ENCODE assay signal across 22 cellular contexts in genomic region chr19:15429825-15430467, GRCh38. TPM values are rescaled to one million over a fixed set of nuclear protein-coding genes. Genes with fewer than 3 reads are reported as not detected.
DNase-seq lines count a peak whose midpoint lies in the region; ATAC-seq, FAIRE-seq and TF ChIP-seq lines count a peak whose summit lies in the region.
"Had no signal": no experiment of that assay in that cellular context is flagged by ENCODE, and none has a peak within 500 bp of the region (broad histone marks: within the 10 kb centered on the region; RNA-seq: fewer than 3 reads in every experiment).

No MANE protein-coding gene starts in this region.

- H3K27ac ChIP-seq in CD8-positive, alpha-beta memory T cell (ENCODE audit: low read depth, low read length), result no peak overlapping the region
- no peak overlapping the region for H3K27ac ChIP-seq in naive thymus-derived CD4-positive, alpha-beta T cell (ENCODE audit: low read depth, low read length)
- H3K27ac ChIP-seq: gastroesophageal sphincter, parathyroid adenoma, Peyer's patch had no signal

- H3K4me3 ChIP-seq in AG10803 (ENCODE audit: low read length), result peak overlapping the region; percentile 8; the same call in 1 of the 2 replicates
- H3K4me3 ChIP-seq in CD8-positive, alpha-beta memory T cell (ENCODE audit: low read length), result no peak overlapping the region
- H3K4me3 ChIP-seq in naive thymus-derived CD4-positive, alpha-beta T cell (ENCODE audit: low read length), result no peak overlapping the region
- H3K4me3 ChIP-seq: HAP-1, Peyer's patch had no signal

- H3K9me3 Mint-ChIP-seq in CD8-positive, alpha-beta memory T cell, result no peaks in the 10 kb centered on the region
- no peaks in the 10 kb centered on the region for H3K9me3 Mint-ChIP-seq in activated T-helper 2 cell treated with anti-CD3 and anti-CD28 coated beads, Interferon-gamma antibody, Interleukin-2, Interleukin-4, amounts not matched to agents 10 μg/mL and 5 μg/mL and 100 μg/mL, durations not matched to agents 14 hours and 24 hours and 36 hours
- no peaks in the 10 kb centered on the region for H3K9me3 Mint-ChIP-seq in naive thymus-derived CD4-positive, alpha-beta T cell

- peak overlapping the region in 1 of 8 donors; percentile 32 for H3K27ac Mint-ChIP-seq in CD8-positive, alpha-beta memory T cell
- H3K27ac Mint-ChIP-seq in activated T-helper 2 cell treated with anti-CD3 and anti-CD28 coated beads, Interferon-gamma antibody, Interleukin-2, Interleukin-4, amounts not matched to agents 10 μg/mL and 5 μg/mL and 100 μg/mL, durations not matched to agents 14 hours and 24 hours and 36 hours, result no peak overlapping the region
- H3K27ac Mint-ChIP-seq in naive thymus-derived CD4-positive, alpha-beta T cell, result peak overlapping the region in 3 of 9 donors; percentile 13 to 28 (median 25)

- peak overlapping the region in 5 of 7 donors; percentile 49 to 99 (median 93) for H3K4me3 Mint-ChIP-seq in CD8-positive, alpha-beta memory T cell
- H3K4me3 Mint-ChIP-seq in activated T-helper 2 cell treated with anti-CD3 and anti-CD28 coated beads, Interferon-gamma antibody, Interleukin-2, Interleukin-4, amounts not matched to agents 10 μg/mL and 5 μg/mL and 100 μg/mL, durations not matched to agents 14 hours and 24 hours and 36 hours (ENCODE audit: low read depth), result peak overlapping the region; percentile 97
- peak overlapping the region in 9 of 10 donors; percentile 46 to 97 (median 80) for H3K4me3 Mint-ChIP-seq in naive thymus-derived CD4-positive, alpha-beta T cell

- H3K36me3 ChIP-seq in CD8-positive, alpha-beta memory T cell (ENCODE audit: insufficient read depth, low read length), result peaks cover 12% of the 10 kb centered on the region
- peaks cover 0 to 49% (median 0%) of the 10 kb centered on the region in 3 experiments for H3K36me3 ChIP-seq in naive thymus-derived CD4-positive, alpha-beta T cell (ENCODE audit: control insufficient read depth in 2 of 3, insufficient read depth in 3 of 3, low read length in 3 of 3)

- H3K27me3 Mint-ChIP-seq in CD8-positive, alpha-beta memory T cell, result no peaks in the 10 kb centered on the region
- no peaks in the 10 kb centered on the region for H3K27me3 Mint-ChIP-seq in activated T-helper 2 cell treated with anti-CD3 and anti-CD28 coated beads, Interferon-gamma antibody, Interleukin-2, Interleukin-4, amounts not matched to agents 10 μg/mL and 5 μg/mL and 100 μg/mL, durations not matched to agents 14 hours and 24 hours and 36 hours (ENCODE audit: low read depth)
- H3K27me3 Mint-ChIP-seq in naive thymus-derived CD4-positive, alpha-beta T cell, result peaks cover 0 to 2% (median 0%) of the 10 kb centered on the region in 5 donors

- H3K9me3 ChIP-seq in CD8-positive, alpha-beta memory T cell (ENCODE audit: low read length), result no peaks in the 10 kb centered on the region
- no peaks in the 10 kb centered on the region for H3K9me3 ChIP-seq in naive thymus-derived CD4-positive, alpha-beta T cell (ENCODE audit: control insufficient read depth in 2 of 3, low read length in 3 of 3)
- H3K9me3 ChIP-seq: BE2C, gastroesophageal sphincter, HAP-1, Peyer's patch had no signal

- no peak for DNase-seq in AG10803 (ENCODE audit: low read depth)
- no peak for DNase-seq in CD8-positive, alpha-beta memory T cell
- no peak for DNase-seq in activated T-helper 2 cell treated with anti-CD3 and anti-CD28 coated beads, Interferon-gamma antibody, Interleukin-2, Interleukin-4, amounts not matched to agents 10 μg/mL and 5 μg/mL and 100 μg/mL, durations not matched to agents 14 hours and 24 hours and 36 hours (ENCODE audit: low spot score)
- DNase-seq in naive thymus-derived CD4-positive, alpha-beta T cell, result no peak
- DNase-seq in RCC 7860 (ENCODE audit: low spot score), result no peak
- DNase-seq in A172 (ENCODE audit: low spot score), result no peak
- DNase-seq in T1000 (lab: John Stamatoyannopoulos, UW), result no peak
- DNase-seq: activated CD4-positive, alpha-beta T cell treated with anti-CD3 and anti-CD28 coated beads, Interleukin-2, amount 50 U/mL, for 1 hour; activated gamma-delta T cell; BE2C; central memory CD4-positive, alpha-beta T cell; immature natural killer cell; NCI-H146; NCI-H446 treated with DMSO at 0.1 percent for 48 hours; Peyer's patch had no signal

- ATAC-seq in naive thymus-derived CD4-positive, alpha-beta T cell, result no peak
- ATAC-seq in HG03025 (IDR thresholded peaks at IDR 0.05; ENCODE audit: low FRiP score, unreplicated experiment), result no peak
- ATAC-seq: gastroesophageal sphincter had no signal

- no peak for FAIRE-seq in RCC 7860 (lab: Jason Lieb, UNC)
- FAIRE-seq: endothelial cell of umbilical vein had no signal

- CTCF ChIA-PET in CD8-positive, alpha-beta memory T cell (lab: Charles Lee), result interaction anchor here (0.9 to 3.8 kb wide), 4 partner anchors 11 to 127 kb away, joined by 3 to 24 read pairs (median 10); partner anchors contain the start of gene AKAP8L
- CTCF ChIA-PET in naive thymus-derived CD4-positive, alpha-beta T cell (lab: Charles Lee), result interaction anchor here (1.0 to 1.1 kb wide), 2 partner anchors 11 to 51 kb away, joined by 3 to 4 read pairs; partner anchors contain the start of genes AKAP8 and AKAP8L

- TF ChIP-seq CTCF in AG10803 (conservative IDR thresholded peaks at IDR 0.05; ENCODE audit: low read length), result no peak

- intact Hi-C loops in activated T-helper 2 cell treated with anti-CD3 and anti-CD28 coated beads, Interferon-gamma antibody, Interleukin-2, Interleukin-4, amounts not matched to agents 10 μg/mL and 5 μg/mL and 100 μg/mL, durations not matched to agents 14 hours and 24 hours and 36 hours (cut with micrococcal nuclease), result no loop called here
- intact Hi-C loops in naive thymus-derived CD4-positive, alpha-beta T cell (cut with micrococcal nuclease), result no loop called here

- H3K4me1 Mint-ChIP-seq in CD8-positive, alpha-beta memory T cell, result peaks cover 33 to 35% (median 35%) of the 10 kb centered on the region in 3 donors
- peaks cover 21% of the 10 kb centered on the region for H3K4me1 Mint-ChIP-seq in activated T-helper 2 cell treated with anti-CD3 and anti-CD28 coated beads, Interferon-gamma antibody, Interleukin-2, Interleukin-4, amounts not matched to agents 10 μg/mL and 5 μg/mL and 100 μg/mL, durations not matched to agents 14 hours and 24 hours and 36 hours (ENCODE audit: low read depth)
- peaks cover 27 to 37% (median 32%) of the 10 kb centered on the region in 7 donors for H3K4me1 Mint-ChIP-seq in naive thymus-derived CD4-positive, alpha-beta T cell

- no peaks in the 10 kb centered on the region for H3K27me3 ChIP-seq in CD8-positive, alpha-beta memory T cell (ENCODE audit: insufficient read depth, low read length, poor library complexity, severe bottlenecking)
- no peaks in the 10 kb centered on the region for H3K27me3 ChIP-seq in naive thymus-derived CD4-positive, alpha-beta T cell (ENCODE audit: control insufficient read depth in 2 of 2, insufficient read depth in 2 of 2, low read length in 2 of 2)
- H3K27me3 ChIP-seq: BE2C, gastroesophageal sphincter, Peyer's patch had no signal

- H3K4me1 ChIP-seq in CD8-positive, alpha-beta memory T cell (ENCODE audit: insufficient read depth, low read length), result peaks cover 24% of the 10 kb centered on the region
- H3K4me1 ChIP-seq in naive thymus-derived CD4-positive, alpha-beta T cell (ENCODE audit: control insufficient read depth in 2 of 2, insufficient read depth in 2 of 2, low read length in 2 of 2), result peaks cover 15 to 26% of the 10 kb centered on the region in 2 donors

- POLR2A ChIA-PET in CD8-positive, alpha-beta memory T cell (lab: Charles Lee), result interaction anchor here (2.1 kb wide), 1 partner anchor 10 kb away, joined by 5 read pairs; no protein-coding TSS in a partner anchor
- POLR2A ChIA-PET in naive thymus-derived CD4-positive, alpha-beta T cell (lab: Charles Lee), result interaction anchor here (0.6 to 5.2 kb wide), 3 partner anchors 11 to 121 kb away, joined by 3 to 58 read pairs (median 7); partner anchors contain the start of gene AKAP8L

- H3K36me3 Mint-ChIP-seq in CD8-positive, alpha-beta memory T cell, result peaks cover 3 to 47% (median 7%) of the 10 kb centered on the region in 3 donors
- peaks cover 37% of the 10 kb centered on the region for H3K36me3 Mint-ChIP-seq in activated T-helper 2 cell treated with anti-CD3 and anti-CD28 coated beads, Interferon-gamma antibody, Interleukin-2, Interleukin-4, amounts not matched to agents 10 μg/mL and 5 μg/mL and 100 μg/mL, durations not matched to agents 14 hours and 24 hours and 36 hours (ENCODE audit: low read depth)
- peaks cover 0 to 26% (median 18%) of the 10 kb centered on the region in 5 donors for H3K36me3 Mint-ChIP-seq in naive thymus-derived CD4-positive, alpha-beta T cell

RNA-seq across cellular contexts. Expression of gene AKAP8L, which starts 11.2 kb away (rescaled TPM):
- 10 to 100 TPM; 74.5 to 74.9 TPM for total RNA-seq in CD8-positive, alpha-beta memory T cell
- polyA plus RNA-seq in CD8-positive, alpha-beta memory T cell, result 69.8 TPM
- 76.6 and 87.4 TPM in 2 replicates for total RNA-seq in activated T-helper 2 cell treated with anti-CD3 and anti-CD28 coated beads, Interferon-gamma antibody, Interleukin-2, Interleukin-4, amounts not matched to agents 10 μg/mL and 5 μg/mL and 100 μg/mL, durations not matched to agents 14 hours and 24 hours and 36 hours
- 100 to 1,000 TPM in 4 of 5 experiments, 10 to 100 TPM in 1; 81.2 to 208 (median 146) TPM for total RNA-seq in naive thymus-derived CD4-positive, alpha-beta T cell
- polyA plus RNA-seq in naive thymus-derived CD4-positive, alpha-beta T cell, result 10 to 100 TPM; 39.9 to 92.9 TPM
- 53.2 and 56.4 TPM in 2 replicates for total RNA-seq in A172 (2014; rRNA removed; shearing (Covaris generic))

RNA-seq across cellular contexts. Expression of gene WIZ, which starts 19.8 kb away (rescaled TPM):
- total RNA-seq in CD8-positive, alpha-beta memory T cell, result 10 to 100 TPM; 28.9 to 31.2 TPM
- 1.8 TPM for polyA plus RNA-seq in CD8-positive, alpha-beta memory T cell
- total RNA-seq in activated T-helper 2 cell treated with anti-CD3 and anti-CD28 coated beads, Interferon-gamma antibody, Interleukin-2, Interleukin-4, amounts not matched to agents 10 μg/mL and 5 μg/mL and 100 μg/mL, durations not matched to agents 14 hours and 24 hours and 36 hours, result 30.1 and 30.4 TPM in 2 replicates
- total RNA-seq in naive thymus-derived CD4-positive, alpha-beta T cell, result 10 to 100 TPM; 20.1 to 34.9 (median 24.8) TPM
- 1 to 10 TPM in 1 of 2 donors, under 1 TPM in 1; 0.91 to 1.6 TPM for polyA plus RNA-seq in naive thymus-derived CD4-positive, alpha-beta T cell
- 14.9 and 17.3 TPM in 2 replicates for total RNA-seq in A172 (2014; rRNA removed; shearing (Covaris generic))

RNA-seq across cellular contexts. Expression of gene RASAL3, which starts 34.4 kb away (rescaled TPM):
- 100 to 1,000 TPM; 120 to 125 TPM for total RNA-seq in CD8-positive, alpha-beta memory T cell
- 144 TPM for polyA plus RNA-seq in CD8-positive, alpha-beta memory T cell
- 107 TPM in 2 replicates for total RNA-seq in activated T-helper 2 cell treated with anti-CD3 and anti-CD28 coated beads, Interferon-gamma antibody, Interleukin-2, Interleukin-4, amounts not matched to agents 10 μg/mL and 5 μg/mL and 100 μg/mL, durations not matched to agents 14 hours and 24 hours and 36 hours
- total RNA-seq in naive thymus-derived CD4-positive, alpha-beta T cell, result 100 to 1,000 TPM; 138 to 214 (median 159) TPM
- 100 to 1,000 TPM in 1 of 2 donors, 10 to 100 TPM in 1; 38.5 to 120 TPM for polyA plus RNA-seq in naive thymus-derived CD4-positive, alpha-beta T cell
- not detected in 2 replicates for total RNA-seq in A172 (2014; rRNA removed; shearing (Covaris generic))

RNA-seq across cellular contexts. Expression of gene PGLYRP2, which starts 49.4 kb away (rescaled TPM):
- under 1 TPM in 1 of 2 experiments, not detected in 1; 0.13 TPM for total RNA-seq in CD8-positive, alpha-beta memory T cell
- polyA plus RNA-seq in CD8-positive, alpha-beta memory T cell, result 0.49 TPM
- not detected in 2 replicates for total RNA-seq in activated T-helper 2 cell treated with anti-CD3 and anti-CD28 coated beads, Interferon-gamma antibody, Interleukin-2, Interleukin-4, amounts not matched to agents 10 μg/mL and 5 μg/mL and 100 μg/mL, durations not matched to agents 14 hours and 24 hours and 36 hours
- total RNA-seq in naive thymus-derived CD4-positive, alpha-beta T cell, result under 1 TPM in 3 of 5 experiments, not detected in 2; 0.21 to 0.65 (median 0.49) TPM
- under 1 TPM; 0.25 to 0.53 TPM for polyA plus RNA-seq in naive thymus-derived CD4-positive, alpha-beta T cell
- not detected in 2 replicates for total RNA-seq in A172 (2014; rRNA removed; shearing (Covaris generic))
- total RNA-seq: gastroesophageal sphincter, lung microvascular endothelial cell, Peyer's patch, temporal lobe had no signal

RNA-seq across cellular contexts. Expression of gene AKAP8, which starts 50.4 kb away (rescaled TPM):
- total RNA-seq in CD8-positive, alpha-beta memory T cell, result 10 to 100 TPM; 48.6 to 59.8 TPM
- 22.3 TPM for polyA plus RNA-seq in CD8-positive, alpha-beta memory T cell
- total RNA-seq in activated T-helper 2 cell treated with anti-CD3 and anti-CD28 coated beads, Interferon-gamma antibody, Interleukin-2, Interleukin-4, amounts not matched to agents 10 μg/mL and 5 μg/mL and 100 μg/mL, durations not matched to agents 14 hours and 24 hours and 36 hours, result 56.0 and 62.1 TPM in 2 replicates
- total RNA-seq in naive thymus-derived CD4-positive, alpha-beta T cell, result 10 to 100 TPM; 60.0 to 81.2 (median 80.2) TPM
- polyA plus RNA-seq in naive thymus-derived CD4-positive, alpha-beta T cell, result 10 to 100 TPM; 11.9 to 21.1 TPM
- total RNA-seq in A172 (2014; rRNA removed; shearing (Covaris generic)), result 14.1 and 17.5 TPM in 2 replicates

Comparison
In these comparisons a context has a peak if more than half of its experiments do, and no peak if none do; other contexts are left out.
1. RNA of gene RASAL3, which starts 34.4 kb away (total RNA-seq): 138 to 214 TPM in naive thymus-derived CD4-positive, alpha-beta T cell, 120 to 125 TPM in CD8-positive, alpha-beta memory T cell and 107 TPM in activated T-helper 2 cell treated with anti-CD3 and anti-CD28 coated beads, Interferon-gamma antibody, Interleukin-2, Interleukin-4, amounts not matched to agents 10 μg/mL and 5 μg/mL and 100 μg/mL, durations not matched to agents 14 hours and 24 hours and 36 hours; not detected in A172; every median in the first group is over 100 times any median in the second.
2. Peak in every context shown above with its lines, with median percentiles within 50 percentile points of each other: H3K4me3 Mint-ChIP-seq.